In the genomic region with DNA sequence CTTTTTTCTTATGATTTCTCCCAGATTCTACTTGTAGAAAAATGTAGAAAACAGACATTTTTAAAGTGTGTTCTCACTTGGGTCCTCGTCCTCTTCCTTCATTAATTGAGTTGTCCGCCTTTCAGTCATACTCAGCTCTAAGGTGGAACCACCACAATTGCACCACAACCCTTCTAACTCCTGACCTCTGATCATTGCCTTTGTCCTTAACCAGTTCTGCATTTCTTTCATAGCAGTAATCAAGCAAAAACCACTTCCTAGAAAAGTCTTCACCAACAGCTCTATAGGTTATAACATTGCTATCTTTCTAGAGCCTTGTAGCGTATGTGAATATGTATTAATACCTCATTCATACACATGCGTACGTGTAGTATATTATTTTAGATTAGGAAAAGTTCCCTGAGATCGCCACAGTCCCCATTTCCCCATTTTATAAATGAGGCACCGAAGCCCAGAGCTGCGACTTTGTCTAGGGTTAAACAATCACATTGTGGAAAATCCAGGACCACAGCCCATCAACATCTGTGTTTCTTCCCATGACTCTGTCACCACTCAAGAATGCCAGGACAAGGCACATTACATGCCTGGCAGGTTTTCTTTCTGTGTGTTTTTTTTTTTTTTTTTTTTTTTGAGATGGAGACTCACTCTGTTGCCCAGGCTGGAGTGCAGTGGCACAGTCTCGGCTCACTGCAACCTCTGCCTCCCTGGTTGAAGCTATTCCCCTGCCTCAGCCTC, we compare ENCODE assay signal across 27 cellular contexts.
A peak's percentile ranks its signal among the peaks of the same experiment; 100 is the strongest.
DNase-seq lines count a peak whose midpoint lies in the region; TF ChIP-seq lines count a peak whose summit lies in the region.
"Had no signal": no experiment of that assay in that cellular context is flagged by ENCODE, and none has a peak within 500 bp of the region (broad histone marks: within the 10 kb centered on the region; RNA-seq: fewer than 3 reads in every experiment).

No MANE protein-coding gene starts in this region.

- no peaks in the 10 kb centered on the region for H3K36me3 Mint-ChIP-seq in HFFc6 (ENCODE audit: low read depth)

- H3K4me2 ChIP-seq in KMS-11: peak overlapping the region; percentile 56; the same call in 1 of the 2 replicates

- no peaks in the 10 kb centered on the region for H4K20me1 ChIP-seq in KMS-11 (ENCODE audit: insufficient read depth)
- H4K20me1 ChIP-seq: BLaER1 treated with 17β-estradiol and CSF1 and Interleukin-3, amounts not matched to agents 10 nM and 100 nM had no signal

- no peaks in the 10 kb centered on the region for H3K4me1 Mint-ChIP-seq in HFFc6 (ENCODE audit: low read depth)

- H3K79me2 ChIP-seq in KMS-11 (ENCODE audit: insufficient read depth, low read depth): no peaks in the 10 kb centered on the region

- CTCF ChIA-PET in GM10248 (lab: Yijun Ruan, JAX): interaction anchor here (0.7 to 1.8 kb wide), 3 partner anchors 8 to 18 kb away, joined by 4 to 5 read pairs (median 4); no protein-coding TSS in a partner anchor

- H3K4me3 ChIP-seq in KMS-11 (IDR thresholded peaks at IDR 0.05; ENCODE audit: insufficient read depth, low read depth, low read length): no peak overlapping the region
- H3K4me3 ChIP-seq: ascending aorta; BLaER1 treated with 17β-estradiol and CSF1 and Interleukin-3, amounts not matched to agents 10 nM and 100 nM; mucosa of descending colon; skin epidermis; upper lobe of left lung had no signal

- H3K27ac Mint-ChIP-seq in HFFc6: no peak overlapping the region
- H3K27ac Mint-ChIP-seq: activated T-cell treated with anti-CD3 and anti-CD28 coated beads, Interleukin-2, amount 50 U/mL, for 72 hours; nephron; T-helper 1 cell treated with Interleukin-12 subunit alpha and Interleukin-12 subunit beta and Interleukin-4 antibody, amounts not matched to agents 30 μg/mL and 1 μg/mL, for 36 hours had no signal

- no peaks in the 10 kb centered on the region for H3K27me3 ChIP-seq in KMS-11 (ENCODE audit: insufficient read depth, low read depth)
- H3K27me3 ChIP-seq: ascending aorta; BLaER1 treated with 17β-estradiol and CSF1 and Interleukin-3, amounts not matched to agents 10 nM and 100 nM; upper lobe of left lung had no signal

- H3K9ac ChIP-seq in KMS-11: no peak overlapping the region
- H3K9ac ChIP-seq: BLaER1 treated with 17β-estradiol and CSF1 and Interleukin-3, amounts not matched to agents 10 nM and 100 nM had no signal

- peaks cover 41% of the 10 kb centered on the region for H3K4me1 ChIP-seq in KMS-11 (ENCODE audit: low read depth, poor library complexity, severe bottlenecking)
- H3K4me1 ChIP-seq: ascending aorta, Caco-2, upper lobe of left lung had no signal

- H2AFZ ChIP-seq in KMS-11 (ENCODE audit: low read depth): no peak overlapping the region

- H3K4me3 Mint-ChIP-seq in HFFc6: no peak overlapping the region
- H3K4me3 Mint-ChIP-seq: activated T-cell treated with anti-CD3 and anti-CD28 coated beads, Interleukin-2, amount 50 U/mL, for 72 hours; nephron; T-helper 1 cell treated with Interleukin-12 subunit alpha and Interleukin-12 subunit beta and Interleukin-4 antibody, amounts not matched to agents 30 μg/mL and 1 μg/mL, for 36 hours had no signal

- DNase-seq in NOMO-1 (lab: John Stamatoyannopoulos, UW; ENCODE audit: unreplicated experiment in 2 of 2): peak; percentile 75 to 88
- DNase-seq in astrocyte of the hippocampus (ENCODE audit: low read depth, low spot score): peak; percentile 29
- peak; percentile 37 for DNase-seq in renal cortical epithelial cell (ENCODE audit: low read depth)
- no peak for DNase-seq in NCI-H146 (lab: John Stamatoyannopoulos, UW)
- DNase-seq in HFFc6: no peak
- no peak for DNase-seq in NCI-H146 treated with DMSO at 0.1 percent for 48 hours (lab: John Stamatoyannopoulos, UW; ENCODE audit: unreplicated experiment)
- no peak for DNase-seq in GM10248 (ENCODE audit: extremely low spot score)
- DNase-seq: activated CD4-positive, alpha-beta T cell treated with anti-CD3 and anti-CD28 coated beads, Interleukin-2, amount 50 U/mL, for 48 hours; activated T-cell treated with anti-CD3 and anti-CD28 coated beads, Interleukin-2, amount 50 U/mL, for 72 hours; Caco-2; central memory CD4-positive, alpha-beta T cell; DMS79 treated with DMSO at 0.1 percent for 48 hours; erythroblast; KG1; mucosa of descending colon; NCI-H1694; NCI-H446 treated with DMSO at 0.1 percent for 48 hours; NCI-H774; retina; stimulated activated naive CD4-positive, alpha-beta T cell; upper lobe of left lung had no signal

- H3K27ac ChIP-seq in KMS-11: no peak overlapping the region
- H3K27ac ChIP-seq: ascending aorta; BLaER1 treated with 17β-estradiol and CSF1 and Interleukin-3, amounts not matched to agents 10 nM and 100 nM; skin epidermis; upper lobe of left lung had no signal

- TF ChIP-seq CTCF in KMS-11 (conservative IDR thresholded peaks at IDR 0.05; ENCODE audit: low read depth, low read length): no peak
- no peak for TF ChIP-seq CTCF in HFFc6 (IDR thresholded peaks at IDR 0.05)
- no peak for TF ChIP-seq CTCF in GM10248 (IDR thresholded peaks at IDR 0.05; ENCODE audit: control extremely low read depth, extremely low read depth, low read depth, missing control alignments)

- H3K36me3 ChIP-seq in KMS-11 (ENCODE audit: insufficient read depth): no peaks in the 10 kb centered on the region
- H3K36me3 ChIP-seq: ascending aorta; BLaER1 treated with 17β-estradiol and CSF1 and Interleukin-3, amounts not matched to agents 10 nM and 100 nM; upper lobe of left lung had no signal

- POLR2A ChIA-PET in GM10248 (lab: Yijun Ruan, JAX): no interaction called here

- H3K27me3 Mint-ChIP-seq in HFFc6 (ENCODE audit: insufficient read depth): no peaks in the 10 kb centered on the region; the same call in 1 of the 2 replicates

- peaks cover 15% of the 10 kb centered on the region for H3K9me3 Mint-ChIP-seq in HFFc6
- H3K9me3 Mint-ChIP-seq: nephron; T-helper 1 cell treated with Interleukin-12 subunit alpha and Interleukin-12 subunit beta and Interleukin-4 antibody, amounts not matched to agents 30 μg/mL and 1 μg/mL, for 36 hours had no signal

Comparison
In these comparisons a context has a peak if more than half of its experiments do, and no peak if none do; other contexts are left out.
1. DNase-seq: peak in NOMO-1 (2 of 2), astrocyte of the hippocampus (single experiment) and renal cortical epithelial cell (single experiment); none in NCI-H146 (single experiment), HFFc6 (single experiment), NCI-H146 treated with DMSO at 0.1 percent for 48 hours (single experiment) and GM10248 (single experiment).